25 cellular contexts compared by ENCODE assay signal in genomic region chr5:112136773-112137172, GRCh38.
"Had no signal": no experiment of that assay in that cellular context is flagged by ENCODE, and none has a peak within 500 bp of the region (broad histone marks: within the 10 kb centered on the region; RNA-seq: fewer than 3 reads in every experiment).

No MANE protein-coding gene starts in this region.

- H3K4me1 Mint-ChIP-seq: activated CD4-positive, alpha-beta T cell treated with anti-CD3 and anti-CD28 coated beads, Interleukin-2, amount 10 ng/mL, durations not matched to agents 24 days and 14 days had no signal

- H3K9me3 Mint-ChIP-seq: activated CD4-positive, alpha-beta T cell treated with anti-CD3 and anti-CD28 coated beads, Interleukin-2, amount 10 ng/mL, durations not matched to agents 24 days and 14 days; activated T-cell treated with anti-CD3 and anti-CD28 coated beads, Interleukin-2, amount 50 U/mL, for 4 hours; activated T-helper 1 cell treated with anti-CD3 and anti-CD28 coated beads, Interleukin-12 subunit alpha, Interleukin-12 subunit beta, Interleukin-2, Interleukin-4 antibody, amounts not matched to agents 30 ng/mL and 10 ng/mL and 1 ng/mL, durations not matched to agents 14 hours and 24 hours and 36 hours; T-helper 1 cell treated with Interleukin-12 subunit alpha and Interleukin-12 subunit beta and Interleukin-4 antibody, amounts not matched to agents 30 μg/mL and 1 μg/mL, for 36 hours; T-helper 2 cell treated with Interferon-gamma antibody and Interleukin-4, amounts not matched to agents 5 μg/mL and 100 μg/mL, for 36 hours had no signal

- H3K27me3 Mint-ChIP-seq: activated naive CD8-positive, alpha-beta T cell treated with anti-CD3 and anti-CD28 coated beads for 36 hours had no signal

- H3K4me3 Mint-ChIP-seq: activated CD4-positive, alpha-beta T cell treated with anti-CD3 and anti-CD28 coated beads, Interleukin-2, amount 10 ng/mL, durations not matched to agents 24 days and 14 days; activated naive CD8-positive, alpha-beta T cell treated with anti-CD3 and anti-CD28 coated beads for 36 hours; activated T-cell treated with anti-CD3 and anti-CD28 coated beads, Interleukin-2, amount 50 U/mL, for 4 hours; activated T-helper 1 cell treated with anti-CD3 and anti-CD28 coated beads, Interleukin-12 subunit alpha, Interleukin-12 subunit beta, Interleukin-2, Interleukin-4 antibody, amounts not matched to agents 30 ng/mL and 10 ng/mL and 1 ng/mL, durations not matched to agents 14 hours and 24 hours and 36 hours; T-helper 1 cell treated with Interleukin-12 subunit alpha and Interleukin-12 subunit beta and Interleukin-4 antibody, amounts not matched to agents 30 μg/mL and 1 μg/mL, for 36 hours; T-helper 2 cell treated with Interferon-gamma antibody and Interleukin-4, amounts not matched to agents 5 μg/mL and 100 μg/mL, for 36 hours had no signal

- H3K36me3 Mint-ChIP-seq: activated naive CD8-positive, alpha-beta T cell treated with anti-CD3 and anti-CD28 coated beads for 36 hours had no signal

- DNase-seq: activated CD4-positive, alpha-beta T cell treated with anti-CD3 and anti-CD28 coated beads, Interleukin-2, amount 10 ng/mL, durations not matched to agents 24 days and 14 days; activated CD4-positive, alpha-beta T cell treated with anti-CD3 and anti-CD28 coated beads, Interleukin-2, amount 50 U/mL, for 4 hours; activated CD8-positive, alpha-beta memory T cell treated with anti-CD3 and anti-CD28 coated beads, Interleukin-2, amount 50 U/mL, for 4 hours; activated naive CD4-positive, alpha-beta T cell treated with anti-CD3 and anti-CD28 coated beads, Interleukin-2, amount 50 U/mL, for 16 hours; activated naive CD8-positive, alpha-beta T cell treated with anti-CD3 and anti-CD28 coated beads for 36 hours; activated T-cell treated with anti-CD3 and anti-CD28 coated beads for 4 hours; activated T-cell treated with anti-CD3 and anti-CD28 coated beads, Interleukin-2, amount 50 U/mL, for 4 hours; adrenal gland; body of pancreas; central memory CD4-positive, alpha-beta T cell; NCI-H1105; NCI-H1417 treated with DMSO at 0.1 percent for 48 hours; NCI-H187 treated with DMSO at 0.1 percent for 48 hours; NCI-H2081; NCI-H2171 treated with DMSO at 0.1 percent for 48 hours; NCI-H2227 treated with DMSO at 0.1 percent for 48 hours; NCI-H446; NCI-H510A treated with DMSO at 0.1 percent for 48 hours; NCI-H69; SHP77 treated with DMSO at 0.1 percent for 48 hours; SK-N-SH had no signal

- H3K27ac Mint-ChIP-seq: activated CD4-positive, alpha-beta T cell treated with anti-CD3 and anti-CD28 coated beads, Interleukin-2, amount 10 ng/mL, durations not matched to agents 24 days and 14 days; activated naive CD8-positive, alpha-beta T cell treated with anti-CD3 and anti-CD28 coated beads for 36 hours; activated T-helper 1 cell treated with anti-CD3 and anti-CD28 coated beads, Interleukin-12 subunit alpha, Interleukin-12 subunit beta, Interleukin-2, Interleukin-4 antibody, amounts not matched to agents 30 ng/mL and 10 ng/mL and 1 ng/mL, durations not matched to agents 14 hours and 24 hours and 36 hours; T-helper 1 cell treated with Interleukin-12 subunit alpha and Interleukin-12 subunit beta and Interleukin-4 antibody, amounts not matched to agents 30 μg/mL and 1 μg/mL, for 36 hours; T-helper 2 cell treated with Interferon-gamma antibody and Interleukin-4, amounts not matched to agents 5 μg/mL and 100 μg/mL, for 36 hours had no signal

- ATAC-seq: activated T-cell treated with anti-CD3 and anti-CD28 coated beads, Interleukin-2, amount 50 U/mL, for 4 hours; body of pancreas; Panc1 had no signal
